In the genomic region with DNA sequence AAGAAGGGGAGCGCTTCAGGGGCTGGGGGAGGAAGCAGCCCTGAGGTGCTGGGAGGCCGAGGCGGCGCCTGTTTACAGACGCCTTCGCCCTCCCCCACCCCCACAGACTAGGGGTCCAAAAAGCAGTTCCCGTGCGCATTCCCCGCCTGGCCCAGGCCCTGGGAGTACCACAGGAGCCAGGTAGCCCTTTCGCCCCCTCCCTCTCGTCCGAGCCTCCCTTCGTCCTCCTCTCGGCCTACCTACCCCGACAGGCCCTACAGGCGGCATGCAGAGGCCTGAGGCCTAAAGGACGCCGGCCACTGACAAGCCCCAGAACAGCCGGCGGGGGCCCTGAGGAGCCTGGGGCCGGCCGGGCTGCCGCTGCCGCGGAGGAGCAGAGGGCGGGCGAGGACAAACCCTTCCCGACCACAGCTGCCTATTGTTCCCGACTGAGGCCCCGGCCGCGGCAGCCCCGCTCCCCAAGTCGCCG, we compare ENCODE assay signal across 1 cellular context.
TF ChIP-seq lines count a peak whose summit lies in the region.

No MANE protein-coding gene starts in this region.

TF ChIP-seq in HepG2, 621 proteins besides CTCF, POLR2A, EP300 and RAD21 (continued from another document):
- TF ChIP-seq, protein P1, sequence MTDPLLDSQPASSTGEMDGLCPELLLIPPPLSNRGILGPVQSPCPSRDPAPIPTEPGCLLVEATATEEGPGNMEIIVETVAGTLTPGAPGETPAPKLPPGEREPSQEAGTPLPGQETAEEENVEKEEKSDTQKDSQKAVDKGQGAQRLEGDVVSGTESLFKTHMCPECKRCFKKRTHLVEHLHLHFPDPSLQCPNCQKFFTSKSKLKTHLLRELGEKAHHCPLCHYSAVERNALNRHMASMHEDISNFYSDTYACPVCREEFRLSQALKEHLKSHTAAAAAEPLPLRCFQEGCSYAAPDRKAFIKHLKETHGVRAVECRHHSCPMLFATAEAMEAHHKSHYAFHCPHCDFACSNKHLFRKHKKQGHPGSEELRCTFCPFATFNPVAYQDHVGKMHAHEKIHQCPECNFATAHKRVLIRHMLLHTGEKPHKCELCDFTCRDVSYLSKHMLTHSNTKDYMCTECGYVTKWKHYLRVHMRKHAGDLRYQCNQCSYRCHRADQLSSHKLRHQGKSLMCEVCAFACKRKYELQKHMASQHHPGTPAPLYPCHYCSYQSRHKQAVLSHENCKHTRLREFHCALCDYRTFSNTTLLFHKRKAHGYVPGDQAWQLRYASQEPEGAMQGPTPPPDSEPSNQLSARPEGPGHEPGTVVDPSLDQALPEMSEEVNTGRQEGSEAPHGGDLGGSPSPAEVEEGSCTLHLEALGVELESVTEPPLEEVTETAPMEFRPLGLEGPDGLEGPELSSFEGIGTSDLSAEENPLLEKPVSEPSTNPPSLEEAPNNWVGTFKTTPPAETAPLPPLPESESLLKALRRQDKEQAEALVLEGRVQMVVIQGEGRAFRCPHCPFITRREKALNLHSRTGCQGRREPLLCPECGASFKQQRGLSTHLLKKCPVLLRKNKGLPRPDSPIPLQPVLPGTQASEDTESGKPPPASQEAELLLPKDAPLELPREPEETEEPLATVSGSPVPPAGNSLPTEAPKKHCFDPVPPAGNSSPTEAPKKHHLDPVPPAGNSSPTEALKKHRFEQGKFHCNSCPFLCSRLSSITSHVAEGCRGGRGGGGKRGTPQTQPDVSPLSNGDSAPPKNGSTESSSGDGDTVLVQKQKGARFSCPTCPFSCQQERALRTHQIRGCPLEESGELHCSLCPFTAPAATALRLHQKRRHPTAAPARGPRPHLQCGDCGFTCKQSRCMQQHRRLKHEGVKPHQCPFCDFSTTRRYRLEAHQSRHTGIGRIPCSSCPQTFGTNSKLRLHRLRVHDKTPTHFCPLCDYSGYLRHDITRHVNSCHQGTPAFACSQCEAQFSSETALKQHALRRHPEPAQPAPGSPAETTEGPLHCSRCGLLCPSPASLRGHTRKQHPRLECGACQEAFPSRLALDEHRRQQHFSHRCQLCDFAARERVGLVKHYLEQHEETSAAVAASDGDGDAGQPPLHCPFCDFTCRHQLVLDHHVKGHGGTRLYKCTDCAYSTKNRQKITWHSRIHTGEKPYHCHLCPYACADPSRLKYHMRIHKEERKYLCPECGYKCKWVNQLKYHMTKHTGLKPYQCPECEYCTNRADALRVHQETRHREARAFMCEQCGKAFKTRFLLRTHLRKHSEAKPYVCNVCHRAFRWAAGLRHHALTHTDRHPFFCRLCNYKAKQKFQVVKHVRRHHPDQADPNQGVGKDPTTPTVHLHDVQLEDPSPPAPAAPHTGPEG (CRISPR knock-in tag; IDR thresholded peaks at IDR 0.05) = no peak
- TF ChIP-seq, protein P2, sequence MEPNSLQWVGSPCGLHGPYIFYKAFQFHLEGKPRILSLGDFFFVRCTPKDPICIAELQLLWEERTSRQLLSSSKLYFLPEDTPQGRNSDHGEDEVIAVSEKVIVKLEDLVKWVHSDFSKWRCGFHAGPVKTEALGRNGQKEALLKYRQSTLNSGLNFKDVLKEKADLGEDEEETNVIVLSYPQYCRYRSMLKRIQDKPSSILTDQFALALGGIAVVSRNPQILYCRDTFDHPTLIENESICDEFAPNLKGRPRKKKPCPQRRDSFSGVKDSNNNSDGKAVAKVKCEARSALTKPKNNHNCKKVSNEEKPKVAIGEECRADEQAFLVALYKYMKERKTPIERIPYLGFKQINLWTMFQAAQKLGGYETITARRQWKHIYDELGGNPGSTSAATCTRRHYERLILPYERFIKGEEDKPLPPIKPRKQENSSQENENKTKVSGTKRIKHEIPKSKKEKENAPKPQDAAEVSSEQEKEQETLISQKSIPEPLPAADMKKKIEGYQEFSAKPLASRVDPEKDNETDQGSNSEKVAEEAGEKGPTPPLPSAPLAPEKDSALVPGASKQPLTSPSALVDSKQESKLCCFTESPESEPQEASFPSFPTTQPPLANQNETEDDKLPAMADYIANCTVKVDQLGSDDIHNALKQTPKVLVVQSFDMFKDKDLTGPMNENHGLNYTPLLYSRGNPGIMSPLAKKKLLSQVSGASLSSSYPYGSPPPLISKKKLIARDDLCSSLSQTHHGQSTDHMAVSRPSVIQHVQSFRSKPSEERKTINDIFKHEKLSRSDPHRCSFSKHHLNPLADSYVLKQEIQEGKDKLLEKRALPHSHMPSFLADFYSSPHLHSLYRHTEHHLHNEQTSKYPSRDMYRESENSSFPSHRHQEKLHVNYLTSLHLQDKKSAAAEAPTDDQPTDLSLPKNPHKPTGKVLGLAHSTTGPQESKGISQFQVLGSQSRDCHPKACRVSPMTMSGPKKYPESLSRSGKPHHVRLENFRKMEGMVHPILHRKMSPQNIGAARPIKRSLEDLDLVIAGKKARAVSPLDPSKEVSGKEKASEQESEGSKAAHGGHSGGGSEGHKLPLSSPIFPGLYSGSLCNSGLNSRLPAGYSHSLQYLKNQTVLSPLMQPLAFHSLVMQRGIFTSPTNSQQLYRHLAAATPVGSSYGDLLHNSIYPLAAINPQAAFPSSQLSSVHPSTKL (CRISPR knock-in tag; IDR thresholded peaks at IDR 0.05) = 0 out of 2 replicates have a peak, but pooled peaks have one; percentile 16
- peak; percentile 42; the same call in 1 of the 2 replicates for TF ChIP-seq TMF1 (CRISPR knock-in tag; IDR thresholded peaks at IDR 0.05; ENCODE audit: low read depth)
- TF ChIP-seq ZNF224 (CRISPR knock-in tag; IDR thresholded peaks at IDR 0.05) = no peak
- TF ChIP-seq, protein P3, sequence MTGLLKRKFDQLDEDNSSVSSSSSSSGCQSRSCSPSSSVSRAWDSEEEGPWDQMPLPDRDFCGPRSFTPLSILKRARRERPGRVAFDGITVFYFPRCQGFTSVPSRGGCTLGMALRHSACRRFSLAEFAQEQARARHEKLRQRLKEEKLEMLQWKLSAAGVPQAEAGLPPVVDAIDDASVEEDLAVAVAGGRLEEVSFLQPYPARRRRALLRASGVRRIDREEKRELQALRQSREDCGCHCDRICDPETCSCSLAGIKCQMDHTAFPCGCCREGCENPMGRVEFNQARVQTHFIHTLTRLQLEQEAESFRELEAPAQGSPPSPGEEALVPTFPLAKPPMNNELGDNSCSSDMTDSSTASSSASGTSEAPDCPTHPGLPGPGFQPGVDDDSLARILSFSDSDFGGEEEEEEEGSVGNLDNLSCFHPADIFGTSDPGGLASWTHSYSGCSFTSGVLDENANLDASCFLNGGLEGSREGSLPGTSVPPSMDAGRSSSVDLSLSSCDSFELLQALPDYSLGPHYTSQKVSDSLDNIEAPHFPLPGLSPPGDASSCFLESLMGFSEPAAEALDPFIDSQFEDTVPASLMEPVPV (CRISPR knock-in tag; IDR thresholded peaks at IDR 0.05) = 0 out of 2 replicates have a peak, but pooled peaks have one; percentile 31
- TF ChIP-seq, protein P4, sequence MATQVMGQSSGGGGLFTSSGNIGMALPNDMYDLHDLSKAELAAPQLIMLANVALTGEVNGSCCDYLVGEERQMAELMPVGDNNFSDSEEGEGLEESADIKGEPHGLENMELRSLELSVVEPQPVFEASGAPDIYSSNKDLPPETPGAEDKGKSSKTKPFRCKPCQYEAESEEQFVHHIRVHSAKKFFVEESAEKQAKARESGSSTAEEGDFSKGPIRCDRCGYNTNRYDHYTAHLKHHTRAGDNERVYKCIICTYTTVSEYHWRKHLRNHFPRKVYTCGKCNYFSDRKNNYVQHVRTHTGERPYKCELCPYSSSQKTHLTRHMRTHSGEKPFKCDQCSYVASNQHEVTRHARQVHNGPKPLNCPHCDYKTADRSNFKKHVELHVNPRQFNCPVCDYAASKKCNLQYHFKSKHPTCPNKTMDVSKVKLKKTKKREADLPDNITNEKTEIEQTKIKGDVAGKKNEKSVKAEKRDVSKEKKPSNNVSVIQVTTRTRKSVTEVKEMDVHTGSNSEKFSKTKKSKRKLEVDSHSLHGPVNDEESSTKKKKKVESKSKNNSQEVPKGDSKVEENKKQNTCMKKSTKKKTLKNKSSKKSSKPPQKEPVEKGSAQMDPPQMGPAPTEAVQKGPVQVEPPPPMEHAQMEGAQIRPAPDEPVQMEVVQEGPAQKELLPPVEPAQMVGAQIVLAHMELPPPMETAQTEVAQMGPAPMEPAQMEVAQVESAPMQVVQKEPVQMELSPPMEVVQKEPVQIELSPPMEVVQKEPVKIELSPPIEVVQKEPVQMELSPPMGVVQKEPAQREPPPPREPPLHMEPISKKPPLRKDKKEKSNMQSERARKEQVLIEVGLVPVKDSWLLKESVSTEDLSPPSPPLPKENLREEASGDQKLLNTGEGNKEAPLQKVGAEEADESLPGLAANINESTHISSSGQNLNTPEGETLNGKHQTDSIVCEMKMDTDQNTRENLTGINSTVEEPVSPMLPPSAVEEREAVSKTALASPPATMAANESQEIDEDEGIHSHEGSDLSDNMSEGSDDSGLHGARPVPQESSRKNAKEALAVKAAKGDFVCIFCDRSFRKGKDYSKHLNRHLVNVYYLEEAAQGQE (IDR thresholded peaks at IDR 0.05; ENCODE audit: borderline replicate concordance in 1 of 2, low read depth in 1 of 2, low read length in 2 of 2) = no peak
- TF ChIP-seq, protein P5, sequence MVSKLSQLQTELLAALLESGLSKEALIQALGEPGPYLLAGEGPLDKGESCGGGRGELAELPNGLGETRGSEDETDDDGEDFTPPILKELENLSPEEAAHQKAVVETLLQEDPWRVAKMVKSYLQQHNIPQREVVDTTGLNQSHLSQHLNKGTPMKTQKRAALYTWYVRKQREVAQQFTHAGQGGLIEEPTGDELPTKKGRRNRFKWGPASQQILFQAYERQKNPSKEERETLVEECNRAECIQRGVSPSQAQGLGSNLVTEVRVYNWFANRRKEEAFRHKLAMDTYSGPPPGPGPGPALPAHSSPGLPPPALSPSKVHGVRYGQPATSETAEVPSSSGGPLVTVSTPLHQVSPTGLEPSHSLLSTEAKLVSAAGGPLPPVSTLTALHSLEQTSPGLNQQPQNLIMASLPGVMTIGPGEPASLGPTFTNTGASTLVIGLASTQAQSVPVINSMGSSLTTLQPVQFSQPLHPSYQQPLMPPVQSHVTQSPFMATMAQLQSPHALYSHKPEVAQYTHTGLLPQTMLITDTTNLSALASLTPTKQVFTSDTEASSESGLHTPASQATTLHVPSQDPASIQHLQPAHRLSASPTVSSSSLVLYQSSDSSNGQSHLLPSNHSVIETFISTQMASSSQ (IDR thresholded peaks at IDR 0.05; ENCODE audit: low read depth) = no peak
- TF ChIP-seq, protein P5 (CRISPR knock-in tag; IDR thresholded peaks at IDR 0.05; ENCODE audit: borderline replicate concordance) = no peak
- no peak for TF ChIP-seq CHD4 (IDR thresholded peaks at IDR 0.05; ENCODE audit: borderline replicate concordance, low read length)
- no peak for TF ChIP-seq ZNF225 (CRISPR knock-in tag; IDR thresholded peaks at IDR 0.05)
- TF ChIP-seq, protein P6, sequence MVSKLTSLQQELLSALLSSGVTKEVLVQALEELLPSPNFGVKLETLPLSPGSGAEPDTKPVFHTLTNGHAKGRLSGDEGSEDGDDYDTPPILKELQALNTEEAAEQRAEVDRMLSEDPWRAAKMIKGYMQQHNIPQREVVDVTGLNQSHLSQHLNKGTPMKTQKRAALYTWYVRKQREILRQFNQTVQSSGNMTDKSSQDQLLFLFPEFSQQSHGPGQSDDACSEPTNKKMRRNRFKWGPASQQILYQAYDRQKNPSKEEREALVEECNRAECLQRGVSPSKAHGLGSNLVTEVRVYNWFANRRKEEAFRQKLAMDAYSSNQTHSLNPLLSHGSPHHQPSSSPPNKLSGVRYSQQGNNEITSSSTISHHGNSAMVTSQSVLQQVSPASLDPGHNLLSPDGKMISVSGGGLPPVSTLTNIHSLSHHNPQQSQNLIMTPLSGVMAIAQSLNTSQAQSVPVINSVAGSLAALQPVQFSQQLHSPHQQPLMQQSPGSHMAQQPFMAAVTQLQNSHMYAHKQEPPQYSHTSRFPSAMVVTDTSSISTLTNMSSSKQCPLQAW (CRISPR knock-in tag; IDR thresholded peaks at IDR 0.05) = no peak
- TF ChIP-seq, protein P7, sequence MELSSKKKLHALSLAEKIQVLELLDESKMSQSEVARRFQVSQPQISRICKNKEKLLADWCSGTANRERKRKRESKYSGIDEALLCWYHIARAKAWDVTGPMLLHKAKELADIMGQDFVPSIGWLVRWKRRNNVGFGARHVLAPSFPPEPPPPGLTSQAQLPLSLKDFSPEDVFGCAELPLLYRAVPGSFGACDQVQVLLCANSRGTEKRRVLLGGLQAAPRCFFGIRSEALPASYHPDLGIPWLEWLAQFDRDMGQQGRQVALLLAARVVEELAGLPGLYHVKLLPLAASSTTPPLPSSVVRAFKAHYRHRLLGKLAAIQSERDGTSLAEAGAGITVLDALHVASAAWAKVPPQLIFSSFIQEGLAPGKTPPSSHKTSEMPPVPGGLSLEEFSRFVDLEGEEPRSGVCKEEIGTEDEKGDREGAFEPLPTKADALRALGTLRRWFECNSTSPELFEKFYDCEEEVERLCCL (CRISPR knock-in tag; IDR thresholded peaks at IDR 0.05; ENCODE audit: borderline replicate concordance) = no peak
- TF ChIP-seq HNRNPK (IDR thresholded peaks at IDR 0.05; ENCODE audit: low read depth, low read length, poor library complexity, severe bottlenecking) = no peak
- TF ChIP-seq SPEN (CRISPR knock-in tag; IDR thresholded peaks at IDR 0.05; ENCODE audit: low read depth) = peak; percentile 65
- TF ChIP-seq, protein P8, sequence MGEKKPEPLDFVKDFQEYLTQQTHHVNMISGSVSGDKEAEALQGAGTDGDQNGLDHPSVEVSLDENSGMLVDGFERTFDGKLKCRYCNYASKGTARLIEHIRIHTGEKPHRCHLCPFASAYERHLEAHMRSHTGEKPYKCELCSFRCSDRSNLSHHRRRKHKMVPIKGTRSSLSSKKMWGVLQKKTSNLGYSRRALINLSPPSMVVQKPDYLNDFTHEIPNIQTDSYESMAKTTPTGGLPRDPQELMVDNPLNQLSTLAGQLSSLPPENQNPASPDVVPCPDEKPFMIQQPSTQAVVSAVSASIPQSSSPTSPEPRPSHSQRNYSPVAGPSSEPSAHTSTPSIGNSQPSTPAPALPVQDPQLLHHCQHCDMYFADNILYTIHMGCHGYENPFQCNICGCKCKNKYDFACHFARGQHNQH (CRISPR knock-in tag; IDR thresholded peaks at IDR 0.05) = no peak; the same call in 1 of the 2 replicates
- no peak for TF ChIP-seq ZKSCAN5 (CRISPR knock-in tag; IDR thresholded peaks at IDR 0.05)
- TF ChIP-seq ZNF746 (CRISPR knock-in tag; IDR thresholded peaks at IDR 0.05) = 0 out of 2 replicates have a peak, but pooled peaks have one; percentile 26
